Comparison of ENCODE assay signal across 17 cellular contexts in the genomic region with DNA sequence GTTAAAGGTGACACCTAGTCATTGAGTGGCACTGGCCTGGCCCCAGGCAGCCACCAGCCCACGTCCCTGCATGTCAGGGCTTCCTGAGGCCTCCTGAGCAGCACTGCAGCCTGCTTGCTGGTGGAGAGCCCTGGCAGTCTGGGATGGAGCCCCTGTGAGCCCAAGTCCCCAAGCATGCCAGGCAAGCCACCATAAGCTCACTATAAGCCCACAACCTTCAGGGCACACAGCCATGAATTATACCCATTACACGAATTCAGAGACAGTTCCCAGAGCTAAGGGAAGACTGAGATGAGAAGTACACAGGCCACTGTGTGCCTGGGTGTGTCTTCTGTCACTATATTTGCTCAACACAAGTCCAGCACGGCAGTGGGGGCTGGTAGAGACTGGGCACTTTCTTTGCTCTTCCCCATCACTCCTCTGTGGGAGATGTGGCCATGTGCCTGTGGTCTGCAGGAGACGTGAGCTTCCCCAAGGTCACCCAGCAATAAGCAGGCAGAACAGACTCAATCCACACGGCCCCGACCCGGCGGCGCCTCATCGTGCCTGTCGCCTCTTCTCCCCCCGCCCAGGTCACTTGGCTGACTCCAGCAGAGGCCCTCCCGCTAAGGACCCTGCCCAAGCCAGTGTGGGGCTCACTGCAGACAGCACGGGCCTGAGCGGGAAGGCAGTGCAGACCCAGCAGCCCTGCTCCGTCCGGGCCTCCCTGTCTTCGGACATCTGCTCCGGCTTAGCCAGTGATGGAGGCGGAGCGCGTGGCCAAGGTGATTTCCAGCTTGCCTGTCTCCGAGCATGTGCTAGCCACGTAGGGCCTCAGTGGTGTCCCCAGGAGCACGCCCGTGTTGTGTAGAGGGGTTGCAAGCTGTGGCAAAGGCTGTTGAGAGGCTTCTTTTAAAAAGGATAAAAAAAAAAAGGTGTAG.
DNase-seq lines count a peak whose midpoint lies in the region; ATAC-seq and TF ChIP-seq lines count a peak whose summit lies in the region.
"Had no signal": no experiment of that assay in that cellular context is flagged by ENCODE, and none has a peak within 500 bp of the region (broad histone marks: within the 10 kb centered on the region; RNA-seq: fewer than 3 reads in every experiment).

No MANE protein-coding gene starts in this region.

- H3K9me3 ChIP-seq in OCI-LY1 (ENCODE audit: low read length) (no peaks in the 10 kb centered on the region), skeletal muscle tissue (ENCODE audit: control insufficient read depth in 3 of 3, low read length in 3 of 3) (no peaks in the 10 kb centered on the region)
- H3K9me3 ChIP-seq: right lobe of liver, tibial artery had no signal

- H3K4me3 ChIP-seq in OCI-LY1 (ENCODE audit: low read depth, low read length, poor library complexity, severe bottlenecking), result peak overlapping the region; percentile 51
- H3K4me3 ChIP-seq in skeletal muscle tissue (ENCODE audit: low read length in 3 of 3), result no peak overlapping the region
- H3K4me3 ChIP-seq in brain microvascular endothelial cell (ENCODE audit: low read depth, low read length), result no peak overlapping the region
- H3K4me3 ChIP-seq in foreskin fibroblast (ENCODE audit: low read depth in 1 of 2, low read length in 2 of 2), result no peak overlapping the region
- H3K4me3 ChIP-seq: neural progenitor cell, right lobe of liver, tibial artery had no signal

- H3K36me3 ChIP-seq in OCI-LY1 (ENCODE audit: insufficient read depth, low read length) (peaks cover 32% of the 10 kb centered on the region; the same call in 1 of the 2 replicates), skeletal muscle tissue (ENCODE audit: control insufficient read depth in 3 of 3, insufficient read depth in 3 of 3, low read length in 3 of 3) (no peaks in the 10 kb centered on the region), brain microvascular endothelial cell (replicated peaks) (no peaks in the 10 kb centered on the region)
- H3K36me3 ChIP-seq: neural progenitor cell, right lobe of liver, tibial artery had no signal

- no peaks in the 10 kb centered on the region for H3K9me2 ChIP-seq in OCI-LY1 (ENCODE audit: low read depth, low read length)

- H3K4me1 ChIP-seq in OCI-LY1 (ENCODE audit: insufficient read depth, low read length, severe bottlenecking), result peaks cover 94% of the 10 kb centered on the region
- peaks cover 36 to 57% (median 51%) of the 10 kb centered on the region in 3 donors for H3K4me1 ChIP-seq in skeletal muscle tissue (ENCODE audit: control insufficient read depth in 3 of 3, insufficient read depth in 3 of 3, low read length in 3 of 3)
- H3K4me1 ChIP-seq: neural progenitor cell, right lobe of liver, tibial artery had no signal

- no peak overlapping the region for H2AFZ ChIP-seq in OCI-LY1 (ENCODE audit: low read length)
- H2AFZ ChIP-seq: neural progenitor cell had no signal

- no peaks in the 10 kb centered on the region for H4K20me1 ChIP-seq in OCI-LY1 (ENCODE audit: insufficient read depth, low read length)

- H3K79me2 ChIP-seq in OCI-LY1 (ENCODE audit: insufficient read depth, low read length), result no peaks in the 10 kb centered on the region

- H3K27me3 ChIP-seq in OCI-LY1 (ENCODE audit: insufficient read depth, low read length) (no peaks in the 10 kb centered on the region), skeletal muscle tissue (ENCODE audit: control insufficient read depth in 3 of 3, insufficient read depth in 3 of 3, low read length in 3 of 3) (peaks cover 0 to 2% (median 0%) of the 10 kb centered on the region in 3 donors), brain microvascular endothelial cell (replicated peaks) (no peaks in the 10 kb centered on the region)
- H3K27me3 ChIP-seq: neural progenitor cell, right lobe of liver had no signal

- DNase-seq in NCI-H82 (lab: John Stamatoyannopoulos, UW) (peak; percentile 70), NCI-H82 treated with DMSO at 0.1 percent for 48 hours (lab: John Stamatoyannopoulos, UW; ENCODE audit: unreplicated experiment) (no peak), iPS-NIHi11 (ENCODE audit: low spot score) (peak; percentile 19), brain microvascular endothelial cell (no peak), foreskin fibroblast (no peak)
- DNase-seq: CD4-positive, alpha-beta memory T cell; MV-4-11; NCI-H2081 treated with DMSO at 0.1 percent for 48 hours; right lobe of liver; stimulated activated CD4-positive, alpha-beta T cell treated with anti-CD3 and anti-CD28 coated beads, Interleukin-4, amount 100 ng/mL, for 24 hours; T-helper 2 cell had no signal

- TF ChIP-seq CTCF in OCI-LY1 (IDR thresholded peaks at IDR 0.05; ENCODE audit: low read length), result no peak
- no peak for TF ChIP-seq CTCF in brain microvascular endothelial cell (IDR thresholded peaks at IDR 0.05; ENCODE audit: low read depth, low read length, missing control alignments)
- TF ChIP-seq CTCF in foreskin fibroblast (IDR thresholded peaks at IDR 0.05; ENCODE audit: low read depth, low read length), result no peak

- ATAC-seq in GM18519 (IDR thresholded peaks at IDR 0.05; ENCODE audit: low FRiP score, unreplicated experiment), result no peak

- H3K27ac ChIP-seq in OCI-LY1 (ENCODE audit: low read depth, low read length, poor library complexity, severe bottlenecking) (peak overlapping the region; percentile 99), skeletal muscle tissue (ENCODE audit: low read depth, low read length) (no peak overlapping the region), brain microvascular endothelial cell (no peak overlapping the region)
- H3K27ac ChIP-seq: neural progenitor cell, right lobe of liver, RWPE1, tibial artery had no signal

- peak overlapping the region; percentile 75; the same call in 1 of the 2 replicates for H3K9ac ChIP-seq in OCI-LY1 (ENCODE audit: low read length)
- peak overlapping the region in 2 of 3 donors; percentile 33 to 40 for H3K9ac ChIP-seq in skeletal muscle tissue (ENCODE audit: low read depth in 1 of 3, low read length in 3 of 3)
- H3K9ac ChIP-seq: neural progenitor cell had no signal

- H3K4me2 ChIP-seq in OCI-LY1 (ENCODE audit: low read length), result peak overlapping the region; percentile 62
- H3K4me2 ChIP-seq: neural progenitor cell had no signal

- H3F3A ChIP-seq in OCI-LY1 (ENCODE audit: insufficient read depth, low read length), result no peaks in the 10 kb centered on the region

- in situ Hi-C loops in brain microvascular endothelial cell (cut with HindIII; ENCODE audit: low pct_ligation_motif_present, low sequenced_read_pairs), result no loop called here

Comparison
In these comparisons a context has a peak if more than half of its experiments do, and no peak if none do; other contexts are left out.
1. DNase-seq: peak in NCI-H82 (single experiment) and iPS-NIHi11 (single experiment); none in NCI-H82 treated with DMSO at 0.1 percent for 48 hours (single experiment), brain microvascular endothelial cell (single experiment) and foreskin fibroblast (0 of 2).